Comparison of ENCODE assay signal across 11 cellular contexts in genomic region chr3:49465269-49466034, GRCh38. TPM values are rescaled to one million over a fixed set of nuclear protein-coding genes. Genes with fewer than 3 reads are reported as not detected.
A peak's percentile ranks its signal among the peaks of the same experiment; 100 is the strongest.
DNase-seq lines count a peak whose midpoint lies in the region; ATAC-seq and TF ChIP-seq lines count a peak whose summit lies in the region.
"Had no signal": no experiment of that assay in that cellular context is flagged by ENCODE, and none has a peak within 500 bp of the region (broad histone marks: within the 10 kb centered on the region; RNA-seq: fewer than 3 reads in every experiment).

No MANE protein-coding gene starts in this region.

- peak overlapping the region; percentile 70 for H3K4me2 ChIP-seq in PC-9
- H3K4me2 ChIP-seq in osteoblast (ENCODE audit: insufficient read depth, low read length): no peak overlapping the region

- H3K27me3 ChIP-seq in PC-9 (ENCODE audit: insufficient read depth, low read depth) (no peaks in the 10 kb centered on the region), esophagus muscularis mucosa (no peaks in the 10 kb centered on the region), osteoblast (ENCODE audit: insufficient read depth, low read length) (no peaks in the 10 kb centered on the region)

- H3K9me3 ChIP-seq in PC-9 (ENCODE audit: insufficient read depth, low read depth): no peaks in the 10 kb centered on the region
- H3K9me3 ChIP-seq in esophagus muscularis mucosa: no peaks in the 10 kb centered on the region
- H3K9me3 ChIP-seq in osteoblast (ENCODE audit: low read depth, low read length): no peaks in the 10 kb centered on the region

- H3K4me1 ChIP-seq in PC-9 (replicated peaks; ENCODE audit: insufficient read depth) (peaks cover 71% of the 10 kb centered on the region), esophagus muscularis mucosa (peaks cover 30 to 38% (median 34%) of the 10 kb centered on the region in 4 donors), osteoblast (ENCODE audit: insufficient read depth, low read length) (peaks cover 20% of the 10 kb centered on the region)

- TF ChIP-seq POLR2A in esophagus muscularis mucosa (IDR thresholded peaks at IDR 0.05; ENCODE audit: low read depth): no peak

- no peak for TF ChIP-seq EP300 in esophagus muscularis mucosa (IDR thresholded peaks at IDR 0.05)

- H3K27ac ChIP-seq in PC-9 (peak overlapping the region; percentile 98), esophagus muscularis mucosa (replicated peaks in 1 of 4) (peak overlapping the region; percentile 12 to 96 (median 35)), osteoblast (ENCODE audit: low read depth, low read length) (no peak overlapping the region)

- POLR2A ChIA-PET in PC-9 (lab: Charles Lee; ENCODE audit: unreplicated experiment): no interaction called here

- no peaks in the 10 kb centered on the region for H4K20me1 ChIP-seq in PC-9 (ENCODE audit: insufficient read depth)
- H4K20me1 ChIP-seq in osteoblast (ENCODE audit: insufficient read depth, low read length): no peaks in the 10 kb centered on the region

- H3K9me2 ChIP-seq in PC-9 (ENCODE audit: insufficient read depth): no peaks in the 10 kb centered on the region

- H3K79me2 ChIP-seq in PC-9 (ENCODE audit: low read depth) (no peaks in the 10 kb centered on the region), osteoblast (ENCODE audit: insufficient read depth, low read length) (no peaks in the 10 kb centered on the region)

- H2AFZ ChIP-seq in PC-9 (peak overlapping the region; percentile 71), osteoblast (ENCODE audit: low read length) (peak overlapping the region; percentile 68)

- WGBS in esophagus muscularis mucosa: 90% methylated on average over 17 of the region's 18 CpGs

- H3K4me3 ChIP-seq in PC-9 (no peak overlapping the region), esophagus muscularis mucosa (no peak overlapping the region), osteoblast (ENCODE audit: insufficient read depth, low read length) (no peak overlapping the region)

- BruUV-seq in PC-9 (replicated peaks; lab: Mats Ljungman, UMichigan): no TSS peak

- CTCF ChIA-PET in PC-9 (lab: Charles Lee): no interaction called here

- H3K36me3 ChIP-seq in PC-9 (ENCODE audit: low read depth): no peaks in the 10 kb centered on the region
- H3K36me3 ChIP-seq in esophagus muscularis mucosa: no peaks in the 10 kb centered on the region
- no peaks in the 10 kb centered on the region for H3K36me3 ChIP-seq in osteoblast (ENCODE audit: insufficient read depth, low read length)

- intact Hi-C loops in PC-9 (cut with micrococcal nuclease; ENCODE audit: unreplicated experiment) (no loop called here), esophagus muscularis mucosa (cut with DNase I) (no loop called here)

- ATAC-seq in GM19023 (IDR thresholded peaks at IDR 0.05; ENCODE audit: unreplicated experiment): no peak
- ATAC-seq: activated CD4-positive, alpha-beta T cell treated with anti-CD3 and anti-CD28 coated beads for 36 hours; stimulated activated effector memory CD8-positive, alpha-beta T cell treated with anti-CD3 and anti-CD28 coated beads, Interleukin-12 subunit alpha, Interleukin-12 subunit beta, amount 100 ng/mL, for 72 hours had no signal

- TF ChIP-seq CTCF in PC-9 (conservative IDR thresholded peaks at IDR 0.05) (no peak), esophagus muscularis mucosa (IDR thresholded peaks at IDR 0.05) (no peak), osteoblast (IDR thresholded peaks at IDR 0.05; ENCODE audit: extremely low read depth, low read depth, low read length) (no peak)

- peaks cover 45% of the 10 kb centered on the region for H3F3A ChIP-seq in PC-9 (ENCODE audit: insufficient read depth, low read depth)

- DNase-seq in CD1c-positive myeloid dendritic cell (ENCODE audit: extremely low spot score): peak; percentile 37
- peak; percentile 60 to 64 for DNase-seq in PC-9
- no peak for DNase-seq in esophagus muscularis mucosa (ENCODE audit: extremely low spot score)
- no peak for DNase-seq in osteoblast (ENCODE audit: insufficient read length, low spot score, missing footprints)
- no peak for DNase-seq in RPMI8226
- DNase-seq in NCI-H2107 (lab: John Stamatoyannopoulos, UW): no peak
- no peak for DNase-seq in stimulated activated CD4-positive, alpha-beta T cell treated with anti-CD3 and anti-CD28 coated beads, Interleukin-1b, Interleukin-23, amount 100 ng/mL, for 48 hours
- DNase-seq: activated CD4-positive, alpha-beta T cell treated with anti-CD3 and anti-CD28 coated beads for 36 hours; NCI-H1048 had no signal

RNA-seq across cellular contexts. Expression of gene DAG1, which starts 4.6 kb away (rescaled TPM):
- 156 and 206 TPM in 2 replicates for total RNA-seq in PC-9 (2021)
- 100 to 1,000 TPM in 3 of 4 donors, 10 to 100 TPM in 1; 89.3 to 190 (median 135) TPM for total RNA-seq in esophagus muscularis mucosa
- 55.4 and 58.3 TPM in 2 replicates for total RNA-seq in osteoblast

RNA-seq across cellular contexts. Expression of gene NICN1, which starts 36.3 kb away (rescaled TPM):
- 14.6 and 23.7 TPM in 2 replicates for total RNA-seq in PC-9 (2021)
- 10 to 100 TPM in 1 of 4 donors, 1 to 10 TPM in 3; 4.5 to 11.4 (median 7.4) TPM for total RNA-seq in esophagus muscularis mucosa
- 3.8 and 4.7 TPM in 2 replicates for total RNA-seq in osteoblast

RNA-seq across cellular contexts. Expression of gene AMT, which starts 43.2 kb away (rescaled TPM):
- total RNA-seq in PC-9 (2021) (12.9 and 17.6 TPM in 2 replicates), esophagus muscularis mucosa (1 to 10 TPM; 1.7 to 5.8 (median 3.8) TPM), osteoblast (1.1 and 1.2 TPM in 2 replicates)

RNA-seq across cellular contexts. Expression of gene TCTA, which starts 53.2 kb away (rescaled TPM):
- total RNA-seq in PC-9 (2021) (17.0 and 17.2 TPM in 2 replicates), esophagus muscularis mucosa (10 to 100 TPM; 22.0 to 29.8 (median 26.2) TPM), osteoblast (35.8 and 37.4 TPM in 2 replicates)

RNA-seq across cellular contexts. Expression of gene RHOA, which starts 53.7 kb away (rescaled TPM):
- 413 and 416 TPM in 2 replicates for total RNA-seq in PC-9 (2021)
- 100 to 1,000 TPM; 380 to 521 (median 480) TPM for total RNA-seq in esophagus muscularis mucosa
- total RNA-seq in osteoblast: 860 and 899 TPM in 2 replicates

Comparison
In these comparisons a context has a peak if more than half of its experiments do, and no peak if none do; other contexts are left out.
1. DNase-seq: peak in CD1c-positive myeloid dendritic cell (single experiment) and PC-9 (2 of 2); none in esophagus muscularis mucosa (single experiment), osteoblast (single experiment), RPMI8226 (single experiment), NCI-H2107 (single experiment) and stimulated activated CD4-positive, alpha-beta T cell treated with anti-CD3 and anti-CD28 coated beads, Interleukin-1b, Interleukin-23, amount 100 ng/mL, for 48 hours (single experiment).